1 cellular context compared by ENCODE assay signal in genomic region chr1:27597511-27598216, GRCh38.
TF ChIP-seq lines count a peak whose summit lies in the region.

No MANE protein-coding gene starts in this region.

TF ChIP-seq in GM23338, 12 proteins besides CTCF, POLR2A, EP300 and RAD21 (continued from another document):
- TF ChIP-seq ZNF462 (CRISPR knock-in tag; IDR thresholded peaks at IDR 0.05) (no peak), NANOG (IDR thresholded peaks at IDR 0.05; ENCODE audit: borderline replicate concordance) (no peak), EZH2phosphoT487 (IDR thresholded peaks at IDR 0.05; ENCODE audit: unreplicated experiment) (no peak), JUNB (IDR thresholded peaks at IDR 0.05; ENCODE audit: unreplicated experiment) (no peak), ETS1 (IDR thresholded peaks at IDR 0.05) (no peak)
